ENCODE assay signal across 9 cellular contexts in genomic region chr10:131420867-131421266, GRCh38.
"Had no signal": no experiment of that assay in that cellular context is flagged by ENCODE, and none has a peak within 500 bp of the region (broad histone marks: within the 10 kb centered on the region; RNA-seq: fewer than 3 reads in every experiment).

No MANE protein-coding gene starts in this region.

- H3K27ac ChIP-seq: GM23248, HL-60 had no signal

- H3K27ac Mint-ChIP-seq: HFFc6 had no signal

- DNase-seq: GM23248, GOT3, H7, HFFc6 had no signal

- H3K4me3 ChIP-seq: GM23248, HAP-1 had no signal

- H3K36me3 ChIP-seq: HAP-1 had no signal

- H3K36me3 Mint-ChIP-seq: IgD-negative memory B cell had no signal

- H3K9me3 ChIP-seq: HAP-1 had no signal

- H2AFZ ChIP-seq: GM23248 had no signal

- H3K4me3 Mint-ChIP-seq: HFFc6, IgD-negative memory B cell had no signal

- H3K4me1 Mint-ChIP-seq: IgD-negative memory B cell had no signal

- ATAC-seq: HCT116, HepG2 had no signal

- H3K9ac ChIP-seq: GM23248 had no signal

- H3K4me1 ChIP-seq: HAP-1 had no signal
